ENCODE assay signal across 1 cellular context in the genomic region with DNA sequence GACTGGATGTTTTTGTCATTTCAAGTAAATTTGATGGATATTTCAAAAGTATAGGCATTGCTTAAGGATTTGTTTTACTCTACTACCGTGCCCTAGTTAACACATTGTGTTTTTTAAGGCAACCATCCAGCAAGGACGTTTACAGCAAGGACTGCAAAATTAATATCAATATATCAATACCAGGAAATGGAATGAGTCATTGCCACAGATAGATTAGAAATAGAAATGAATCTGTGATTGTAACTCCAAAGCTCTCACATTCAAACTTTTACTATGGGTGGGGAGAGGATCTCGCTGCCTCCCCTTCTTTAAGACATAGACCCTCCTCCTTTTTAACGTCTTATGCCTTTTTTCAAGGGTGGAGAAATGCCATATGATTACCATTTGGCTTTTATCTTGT.
TF ChIP-seq lines count a peak whose summit lies in the region.

No MANE protein-coding gene starts in this region.

TF ChIP-seq in endothelial cell of umbilical vein, 7 proteins besides CTCF, POLR2A, EP300 and RAD21:
- TF ChIP-seq JUN (IDR thresholded peaks at IDR 0.05; ENCODE audit: borderline replicate concordance, insufficient read depth, insufficient read length, low read depth) (no peak), FOS (IDR thresholded peaks at IDR 0.05; ENCODE audit: borderline replicate concordance, insufficient read depth, low read length) (no peak), GATA2 (IDR thresholded peaks at IDR 0.05; ENCODE audit: insufficient read depth, insufficient read length, low read depth, low read length) (no peak), MYC (IDR thresholded peaks at IDR 0.05; ENCODE audit: low read depth, low read length) (no peak), POLR2AphosphoS5 (IDR thresholded peaks at IDR 0.05; ENCODE audit: insufficient read depth, low read depth, low read length) (no peak), EZH2 (IDR thresholded peaks at IDR 0.05; ENCODE audit: borderline replicate concordance, low read depth, low read length, severe bottlenecking) (no peak)
